10 cellular contexts compared by ENCODE assay signal in genomic region chr11:35247428-35247827, GRCh38.
DNase-seq lines count a peak whose midpoint lies in the region; ATAC-seq and TF ChIP-seq lines count a peak whose summit lies in the region.
"Had no signal": no experiment of that assay in that cellular context is flagged by ENCODE, and none has a peak within 500 bp of the region (broad histone marks: within the 10 kb centered on the region; RNA-seq: fewer than 3 reads in every experiment).

No MANE protein-coding gene starts in this region.

- H3K36me3 ChIP-seq in left ventricle myocardium inferior = no peaks in the 10 kb centered on the region

- peak; percentile 40 to 77 (median 64) for DNase-seq in T-helper 1 cell
- DNase-seq in activated CD8-positive, alpha-beta memory T cell treated with anti-CD3 and anti-CD28 coated beads, Interleukin-2, amount 50 U/mL, for 4 hours = peak; percentile 62
- DNase-seq in left ventricle myocardium inferior = no peak
- DNase-seq in stimulated activated CD8-positive, alpha-beta memory T cell treated with anti-CD3 and anti-CD28 coated beads, Interleukin-4, amount 100 ng/mL, for 1 hour (ENCODE audit: low read depth in 2 of 2, low spot score in 1 of 2) = peak; percentile 31 to 43
- no peak for DNase-seq in glomerular visceral epithelial cell (ENCODE audit: extremely low spot score)
- no peak for DNase-seq in HuH-7 (ENCODE audit: low spot score)
- DNase-seq: NCI-H1105 had no signal

- peaks cover 11% of the 10 kb centered on the region for H3K4me1 ChIP-seq in left ventricle myocardium inferior

- intact Hi-C loops in left ventricle myocardium inferior (cut with micrococcal nuclease) = no loop called here

- no peak overlapping the region for H3K4me3 ChIP-seq in left ventricle myocardium inferior

- ATAC-seq in GM21381 (IDR thresholded peaks at IDR 0.05; ENCODE audit: unreplicated experiment) (no peak), GM18867 (IDR thresholded peaks at IDR 0.05; ENCODE audit: unreplicated experiment) (no peak)
- ATAC-seq: WTC11 had no signal

- no peaks in the 10 kb centered on the region for H3K27me3 ChIP-seq in left ventricle myocardium inferior (ENCODE audit: low read depth)

- H3K27ac ChIP-seq in left ventricle myocardium inferior (replicated peaks) = peak overlapping the region; percentile 63

- TF ChIP-seq CTCF in left ventricle myocardium inferior (IDR thresholded peaks at IDR 0.05; ENCODE audit: borderline replicate concordance) = no peak

- no peaks in the 10 kb centered on the region for H3K9me3 ChIP-seq in left ventricle myocardium inferior (replicated peaks)

Comparison
In these comparisons a context has a peak if more than half of its experiments do, and no peak if none do; other contexts are left out.
1. DNase-seq: peak in T-helper 1 cell (5 of 5), activated CD8-positive, alpha-beta memory T cell treated with anti-CD3 and anti-CD28 coated beads, Interleukin-2, amount 50 U/mL, for 4 hours (single experiment) and stimulated activated CD8-positive, alpha-beta memory T cell treated with anti-CD3 and anti-CD28 coated beads, Interleukin-4, amount 100 ng/mL, for 1 hour (2 of 2); none in left ventricle myocardium inferior (single experiment), glomerular visceral epithelial cell (single experiment) and HuH-7 (single experiment).